ENCODE assay signal across 8 cellular contexts in the genomic region with DNA sequence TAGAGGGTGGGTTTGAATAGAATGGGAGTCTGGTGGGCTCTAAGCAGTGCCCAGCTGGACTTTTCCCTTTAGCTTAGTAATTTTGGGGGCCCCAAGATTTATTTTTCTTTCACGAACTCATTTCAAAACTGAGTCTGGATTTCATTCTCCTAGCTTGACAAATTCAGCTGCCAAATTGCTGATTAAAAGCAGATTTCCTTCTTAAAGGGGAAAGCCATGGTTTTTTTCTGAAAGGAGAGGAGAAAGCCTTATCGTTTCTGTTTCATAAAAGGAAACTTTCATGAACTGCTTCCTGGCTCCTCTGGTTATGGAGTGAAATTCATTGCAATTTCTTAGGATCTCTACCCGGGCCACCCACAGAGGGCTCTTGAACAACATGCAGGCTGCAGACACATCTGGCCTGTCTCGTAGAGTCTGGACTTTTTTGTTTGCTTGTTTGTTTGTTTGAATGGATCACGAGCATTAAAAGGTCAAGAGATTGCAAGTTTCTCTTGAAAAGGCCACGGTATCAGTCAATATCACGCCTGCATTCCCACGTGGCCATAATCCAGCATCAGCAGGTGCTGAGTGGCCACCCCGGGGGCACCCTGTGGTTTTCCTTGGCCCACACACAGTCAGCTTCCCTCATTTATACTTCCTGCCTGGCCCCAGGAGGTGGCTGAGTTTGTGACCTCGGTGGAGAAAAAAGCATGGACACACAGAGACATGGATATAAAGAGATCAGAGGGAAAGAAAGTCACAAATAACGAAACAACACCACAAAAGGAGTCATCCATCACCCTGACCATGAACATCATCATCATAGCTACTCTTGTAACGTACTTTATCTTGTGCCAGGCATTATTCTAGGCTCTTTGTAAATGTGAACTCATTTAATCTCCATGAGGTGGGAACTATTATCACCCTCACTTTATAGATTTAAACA. TPM values are rescaled to one million over a fixed set of nuclear protein-coding genes. Genes with fewer than 3 reads are reported as not detected.
DNase-seq lines count a peak whose midpoint lies in the region; ATAC-seq and TF ChIP-seq lines count a peak whose summit lies in the region.

No MANE protein-coding gene starts in this region.

- no peak overlapping the region for H3K27ac ChIP-seq in Panc1 (ENCODE audit: low read length)
- no peak overlapping the region for H3K27ac ChIP-seq in RWPE1

- intact Hi-C loops in Panc1 (cut with micrococcal nuclease; ENCODE audit: unreplicated experiment) = loop anchor here (5.0 to 10.0 kb wide), 2 partner anchors 124 to 173 kb away; no protein-coding TSS in a partner anchor

- H3K36me3 ChIP-seq in Panc1 (ENCODE audit: control insufficient read depth, insufficient read depth, low read length) (no peaks in the 10 kb centered on the region), iPS-15b (ENCODE audit: control insufficient read depth, insufficient read depth, low read length) (no peaks in the 10 kb centered on the region)

- ATAC-seq in GM19452 (IDR thresholded peaks at IDR 0.05; ENCODE audit: unreplicated experiment) (peak; percentile 30), Panc1 (peak; percentile 58), HG03354 (IDR thresholded peaks at IDR 0.05; ENCODE audit: poor library complexity, severe bottlenecking, unreplicated experiment) (no peak)

- H3K27me3 ChIP-seq in Panc1 (ENCODE audit: control insufficient read depth, insufficient read depth, low read length) (peaks cover 5% of the 10 kb centered on the region; the same call in 1 of the 2 replicates), iPS-15b (ENCODE audit: control insufficient read depth, insufficient read depth, low read length) (peaks cover 21% of the 10 kb centered on the region)

- BruUV-seq in Panc1 (replicated peaks; lab: Mats Ljungman, UMichigan) = no TSS peak

- H3K9ac ChIP-seq in iPS-15b (ENCODE audit: low read depth, low read length) = no peak overlapping the region

- in situ Hi-C loops in Panc1 (cut with HindIII; ENCODE audit: low pct_unique_long_range_greater_than_20kb, low sequenced_read_pairs) = no loop called here

- TF ChIP-seq CTCF in Panc1 (IDR thresholded peaks at IDR 0.05) = no peak
- TF ChIP-seq CTCF in RWPE1 (conservative IDR thresholded peaks at IDR 0.05; ENCODE audit: low read depth) = no peak

- POLR2A ChIA-PET in Panc1 (lab: Charles Lee) = no interaction called here
- POLR2A ChIA-PET in RWPE1 (lab: Yijun Ruan, JAX; ENCODE audit: low non-redundant PET) = no interaction called here

- H3K9me3 ChIP-seq in Panc1 (ENCODE audit: control insufficient read depth, insufficient read depth, low read depth, low read length) (no peaks in the 10 kb centered on the region), iPS-15b (ENCODE audit: control insufficient read depth, insufficient read depth, low read length) (no peaks in the 10 kb centered on the region)

- DNase-seq in CD1c-positive myeloid dendritic cell (ENCODE audit: extremely low spot score) (peak; percentile 73), Panc1 (ENCODE audit: low read depth, low spot score) (no peak), RWPE1 (ENCODE audit: low spot score) (no peak), GM19238 (ENCODE audit: insufficient read length, low spot score) (no peak), NCI-H1436 treated with DMSO at 0.1 percent for 48 hours (lab: John Stamatoyannopoulos, UW) (no peak)

- CTCF ChIA-PET in Panc1 (lab: Charles Lee) (interaction anchor here (0.6 to 1.1 kb wide), 7 partner anchors 11 to 384 kb away, joined by 3 to 4 read pairs (median 3); no protein-coding TSS in a partner anchor), RWPE1 (lab: Yijun Ruan, JAX) (interaction anchor here (0.5 to 2.3 kb wide), 29 partner anchors 9 to 735 kb away, joined by 3 to 20 read pairs (median 4); partner anchors contain the start of genes CLEC11A, KLK10 and KLK8)

- H3K4me1 ChIP-seq in Panc1 (ENCODE audit: control insufficient read depth, insufficient read depth, low read length) (no peaks in the 10 kb centered on the region; the same call in 1 of the 2 replicates), iPS-15b (ENCODE audit: control insufficient read depth, insufficient read depth, low read length) (peaks cover 8% of the 10 kb centered on the region)

- H3K4me3 ChIP-seq in Panc1 (ENCODE audit: low read depth in 2 of 2, low read length in 2 of 2) (no peak overlapping the region), iPS-15b (ENCODE audit: low read depth, low read length) (peak overlapping the region; percentile 35)

RNA-seq across cellular contexts. Expression of gene KLK4, which starts 10.5 kb away (rescaled TPM):
- total RNA-seq in Panc1 (2021; ENCODE audit: unreplicated experiment) = not detected
- polyA plus RNA-seq in Panc1 (2012; ENCODE audit: insufficient read length) = 0.38 TPM

RNA-seq across cellular contexts. Expression of gene KLK5, which starts 31.2 kb away (rescaled TPM):
- total RNA-seq in Panc1 (2021; ENCODE audit: unreplicated experiment) = not detected
- not detected for polyA plus RNA-seq in Panc1 (2012; ENCODE audit: insufficient read length)

RNA-seq across cellular contexts. Expression of gene KLK6, which starts 47.7 kb away (rescaled TPM):
- not detected for total RNA-seq in Panc1 (2021; ENCODE audit: unreplicated experiment)
- not detected for polyA plus RNA-seq in Panc1 (2012; ENCODE audit: insufficient read length)

RNA-seq across cellular contexts. Expression of gene KLK2, which starts 48.4 kb away (rescaled TPM):
- not detected for total RNA-seq in Panc1 (2021; ENCODE audit: unreplicated experiment)
- polyA plus RNA-seq in Panc1 (2012; ENCODE audit: insufficient read length) = not detected
